ENCODE assay signal across 1 cellular context in the genomic region with DNA sequence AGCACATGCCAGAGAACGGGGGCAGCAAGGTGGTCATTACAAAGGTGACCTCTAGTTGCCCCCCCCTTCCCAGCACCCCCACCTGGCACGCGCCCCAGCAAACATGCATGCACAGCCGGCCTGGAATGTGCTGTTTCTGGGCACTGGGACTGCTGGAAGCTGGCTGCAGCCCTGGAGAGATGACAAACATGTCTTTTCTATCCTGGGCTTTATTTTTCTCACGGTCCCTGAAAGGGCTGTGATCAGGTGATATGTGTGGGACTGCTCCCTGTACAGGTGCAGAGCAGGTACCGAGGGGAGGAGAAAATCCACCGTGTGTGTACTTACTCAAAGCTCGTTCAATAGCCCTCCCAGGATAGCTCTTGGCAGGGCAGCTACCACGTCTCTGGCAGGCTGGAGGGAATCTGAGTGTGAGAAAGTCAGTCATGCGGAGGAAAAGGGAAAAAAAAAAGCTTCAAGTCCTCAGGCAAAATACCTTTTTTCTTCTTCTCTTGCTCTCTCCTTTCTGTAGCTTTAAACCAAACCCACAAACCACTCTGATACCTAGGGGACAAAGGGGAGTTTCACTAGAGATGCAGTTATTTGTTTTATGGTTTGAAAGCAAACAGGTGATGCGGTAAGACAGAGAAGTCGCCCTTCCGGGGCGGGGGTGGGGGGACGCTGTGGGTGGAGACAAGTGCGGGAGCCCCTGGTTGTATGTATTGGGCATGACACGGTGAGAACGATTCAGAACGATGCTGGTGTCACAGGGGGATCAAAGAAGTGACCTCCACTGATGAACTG.
TF ChIP-seq lines count a peak whose summit lies in the region.

No MANE protein-coding gene starts in this region.

TF ChIP-seq in GM23338, 12 proteins besides CTCF, POLR2A, EP300 and RAD21 (continued from another document):
- TF ChIP-seq ZNF462 (CRISPR knock-in tag; IDR thresholded peaks at IDR 0.05) (no peak), ETS1 (IDR thresholded peaks at IDR 0.05) (no peak), EZH2phosphoT487 (IDR thresholded peaks at IDR 0.05; ENCODE audit: unreplicated experiment) (no peak), NANOG (IDR thresholded peaks at IDR 0.05; ENCODE audit: borderline replicate concordance) (no peak), REST (IDR thresholded peaks at IDR 0.05; ENCODE audit: unreplicated experiment) (no peak), ZNF331 (CRISPR knock-in tag; IDR thresholded peaks at IDR 0.05; ENCODE audit: low read depth) (no peak), STAT1 (IDR thresholded peaks at IDR 0.05; ENCODE audit: unreplicated experiment) (no peak), ZNF114 (CRISPR knock-in tag; IDR thresholded peaks at IDR 0.05) (no peak), POLR2AphosphoS5 (IDR thresholded peaks at IDR 0.05; ENCODE audit: low read depth) (no peak), JUNB (IDR thresholded peaks at IDR 0.05; ENCODE audit: unreplicated experiment) (no peak), CREB1 (CRISPR knock-in tag; IDR thresholded peaks at IDR 0.05; ENCODE audit: low read depth) (no peak)
